In genomic region chr2:43110442-43110871, GRCh38 we compare ENCODE assay signal across 11 cellular contexts.
DNase-seq lines count a peak whose midpoint lies in the region; ATAC-seq and TF ChIP-seq lines count a peak whose summit lies in the region.
"Had no signal": no experiment of that assay in that cellular context is flagged by ENCODE, and none has a peak within 500 bp of the region (broad histone marks: within the 10 kb centered on the region; RNA-seq: fewer than 3 reads in every experiment).

No MANE protein-coding gene starts in this region.

- POLR2A ChIA-PET in AG04450 (lab: Yijun Ruan, JAX) = interaction anchor here (0.6 to 1.5 kb wide), 8 partner anchors 19 to 485 kb away, joined by 3 to 22 read pairs (median 4); partner anchors contain the start of gene THADA

- CTCF ChIA-PET in AG04450 (lab: Charles Lee) = interaction anchor here (0.6 to 1.1 kb wide), 2 partner anchors 163 to 282 kb away, joined by 3 to 4 read pairs; no protein-coding TSS in a partner anchor

- no peaks in the 10 kb centered on the region for H4K20me1 ChIP-seq in fibroblast of lung (ENCODE audit: control insufficient read depth, extremely low read depth, insufficient read depth, low read length)

- H3K27me3 ChIP-seq in AG04450 (ENCODE audit: control insufficient read depth, insufficient read depth, low read length) (no peaks in the 10 kb centered on the region), MG63 (no peaks in the 10 kb centered on the region), fibroblast of lung (ENCODE audit: control insufficient read depth, insufficient read depth, low read length) (no peaks in the 10 kb centered on the region)

- peak overlapping the region; percentile 27 for H3K27ac Mint-ChIP-seq in neural crest cell (ENCODE audit: unreplicated experiment)

- H3K36me3 Mint-ChIP-seq in neural crest cell (ENCODE audit: low read depth) = no peaks in the 10 kb centered on the region

- peak overlapping the region; percentile 46 for H3K4me2 ChIP-seq in fibroblast of lung (ENCODE audit: extremely low read depth, insufficient read depth, low read length)

- no peak overlapping the region for H3K9ac ChIP-seq in fibroblast of lung (ENCODE audit: insufficient read depth, low read length)

- peaks cover 21% of the 10 kb centered on the region for H3K4me1 ChIP-seq in fibroblast of lung (ENCODE audit: control insufficient read depth, extremely low read depth, insufficient read depth, low read length)

- no peak overlapping the region for H3K4me3 Mint-ChIP-seq in neural crest cell

- peaks cover 2% of the 10 kb centered on the region for H3K9me3 Mint-ChIP-seq in neural crest cell

- TF ChIP-seq CTCF in AG04450 (IDR thresholded peaks at IDR 0.05; ENCODE audit: low read depth, low read length) (no peak), fibroblast of lung (conservative IDR thresholded peaks at IDR 0.05 in 1 of 2, IDR thresholded peaks at IDR 0.05 in 1 of 2; ENCODE audit: low read depth in 1 of 2, low read length in 2 of 2) (no peak), neural crest cell (conservative IDR thresholded peaks at IDR 0.05) (no peak)

- H3K27me3 Mint-ChIP-seq in neural crest cell (ENCODE audit: low read depth) = no peaks in the 10 kb centered on the region

- ATAC-seq in GM18868 (IDR thresholded peaks at IDR 0.05; ENCODE audit: unreplicated experiment) = no peak

- H3K9me3 ChIP-seq in AG04450 (ENCODE audit: control insufficient read depth, insufficient read depth, low read length) (peaks cover 7% of the 10 kb centered on the region; the same call in 1 of the 2 replicates), MG63 (peaks cover 6% of the 10 kb centered on the region), fibroblast of lung (ENCODE audit: control insufficient read depth, insufficient read depth, low read depth, low read length) (no peaks in the 10 kb centered on the region)

- H3K27ac ChIP-seq in AG04450 (ENCODE audit: low read depth, low read length) (peak overlapping the region; percentile 73), fibroblast of lung (ENCODE audit: insufficient read depth, low read length) (peak overlapping the region; percentile 50)
- H3K27ac ChIP-seq: C4-2B had no signal

- DNase-seq in AG04450 (ENCODE audit: low read depth, low spot score) (peak; percentile 56), MG63 (peak; percentile 89), fibroblast of lung (ENCODE audit: low read depth in 2 of 2) (peak; percentile 86 to 90), neural crest cell (ENCODE audit: low read depth, low spot score) (no peak), iPS-NIHi11 (ENCODE audit: low spot score) (no peak), medulla oblongata (ENCODE audit: extremely low spot score) (no peak)
- no peak for DNase-seq in stimulated activated CD4-positive, alpha-beta T cell treated with anti-CD3 and anti-CD28 coated beads, Interleukin-4, amount 100 ng/mL, for 4 hours
- DNase-seq: hypothalamus, NCI-H146 had no signal

- H3K4me1 Mint-ChIP-seq in neural crest cell = peaks cover 78% of the 10 kb centered on the region

- H3K79me2 ChIP-seq in fibroblast of lung (ENCODE audit: control insufficient read depth, insufficient read depth, low read length) = no peaks in the 10 kb centered on the region

- no peak overlapping the region for H2AFZ ChIP-seq in fibroblast of lung (ENCODE audit: low read length)

- H3K4me3 ChIP-seq in AG04450 (ENCODE audit: low read depth, low read length) (no peak overlapping the region), MG63 (no peak overlapping the region), fibroblast of lung (replicated peaks in 1 of 4; ENCODE audit: control extremely low read depth in 1 of 4, insufficient read depth in 1 of 4, low read depth in 3 of 4, low read length in 4 of 4) (no peak overlapping the region)

- H3K36me3 ChIP-seq in MG63 = no peaks in the 10 kb centered on the region
- no peaks in the 10 kb centered on the region for H3K36me3 ChIP-seq in fibroblast of lung (ENCODE audit: control insufficient read depth, insufficient read depth, low read length)

Comparison
In these comparisons a context has a peak if more than half of its experiments do, and no peak if none do; other contexts are left out.
1. DNase-seq: peak in AG04450 (single experiment), MG63 (single experiment) and fibroblast of lung (2 of 2); none in neural crest cell (single experiment), iPS-NIHi11 (single experiment), stimulated activated CD4-positive, alpha-beta T cell treated with anti-CD3 and anti-CD28 coated beads, Interleukin-4, amount 100 ng/mL, for 4 hours (0 of 2) and medulla oblongata (single experiment).